Comparison of ENCODE assay signal across 10 cellular contexts in the genomic region with DNA sequence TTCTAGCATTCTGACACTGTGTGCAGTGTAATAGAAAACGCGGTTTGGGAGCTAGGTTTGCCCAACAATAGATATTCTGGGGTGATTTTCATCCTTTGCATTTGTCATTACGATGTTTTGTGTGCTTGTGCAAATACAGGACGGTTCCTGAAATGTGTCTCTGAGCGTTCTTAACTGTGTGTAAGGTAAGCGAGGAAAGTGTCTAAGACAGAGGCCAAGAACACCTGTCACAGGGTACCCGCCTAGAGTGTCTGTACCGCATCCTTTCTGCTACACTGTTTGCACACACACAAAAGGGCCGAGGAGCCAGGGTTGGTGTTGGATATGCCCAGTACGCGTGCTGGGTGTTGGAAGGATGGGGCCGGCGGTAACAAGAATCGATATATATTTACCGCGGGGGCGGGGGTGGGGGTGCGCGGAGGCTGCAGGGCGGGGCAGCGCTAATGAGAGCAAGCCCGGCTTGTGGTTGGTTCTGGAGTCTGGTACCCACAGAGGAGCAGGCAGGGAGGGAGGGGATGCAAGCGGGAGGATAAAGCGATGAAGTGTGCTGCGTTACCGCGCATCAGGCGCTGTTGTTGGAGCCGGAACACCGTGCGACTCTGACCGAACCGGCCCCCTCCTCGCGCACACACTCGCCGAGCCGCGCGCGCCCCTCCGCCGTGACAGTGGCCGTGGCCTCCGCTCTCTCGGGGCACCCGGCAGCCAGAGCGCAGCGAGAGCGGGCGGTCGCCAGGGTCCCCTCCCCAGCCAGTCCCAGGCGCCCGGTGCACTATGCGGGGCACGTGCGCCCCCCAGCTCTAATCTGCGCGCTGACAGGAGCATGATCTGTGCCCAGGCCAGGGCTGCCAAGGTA. TPM values are rescaled to one million over a fixed set of nuclear protein-coding genes. Genes with fewer than 3 reads are reported as not detected.
DNase-seq lines count a peak whose midpoint lies in the region; ATAC-seq, FAIRE-seq and TF ChIP-seq lines count a peak whose summit lies in the region.
"Had no signal": no experiment of that assay in that cellular context is flagged by ENCODE, and none has a peak within 500 bp of the region (broad histone marks: within the 10 kb centered on the region; RNA-seq: fewer than 3 reads in every experiment).

TSS of gene HECW1 (plus strand) at position 560 of the 853 bp plus-strand sequence. CDS start 131,259 bp downstream, outside the sequence.

- intact Hi-C loops in gastrocnemius medialis (cut with DNase I; ENCODE audit: low total_unique reads): no loop called here

- in situ Hi-C loops in GM13977 (cut with MboI; ENCODE audit: low pct_unique_long_range_greater_than_20kb, low sequenced_read_pairs, unreplicated experiment) (no loop called here), gastrocnemius medialis (cut with MboI; ENCODE audit: low sequenced_read_pairs in 4 of 4) (no loop called here)

- no peaks in the 10 kb centered on the region for H3K36me3 ChIP-seq in SK-N-MC (ENCODE audit: insufficient read depth, low read length)
- H3K36me3 ChIP-seq in gastrocnemius medialis: no peaks in the 10 kb centered on the region

- no peak for TF ChIP-seq POLR2A in gastrocnemius medialis (IDR thresholded peaks at IDR 0.05)

- H3K27ac ChIP-seq in SK-N-MC: no peak within 1 kb of the TSS
- no peak within 1 kb of the TSS for H3K27ac ChIP-seq in gastrocnemius medialis

- no peaks in the 10 kb centered on the region for H3K9me3 ChIP-seq in SK-N-MC (ENCODE audit: low read depth, low read length)
- no peaks in the 10 kb centered on the region for H3K9me3 ChIP-seq in gastrocnemius medialis

- peak; percentile 37 for DNase-seq in GM13977 (ENCODE audit: low spot score)
- DNase-seq in SK-N-MC (ENCODE audit: low read depth, low spot score): no peak
- peak in 1 of 2 donors; percentile 34 for DNase-seq in frontal cortex (ENCODE audit: low spot score in 2 of 2)
- DNase-seq in gastrocnemius medialis: no peak
- DNase-seq in activated CD8-positive, alpha-beta memory T cell treated with anti-CD3 and anti-CD28 coated beads for 24 hours: no peak
- DNase-seq: small intestine had no signal

- peaks cover 49 to 73% (median 61%) of the 10 kb centered on the region in 3 donors for H3K27me3 ChIP-seq in gastrocnemius medialis

- TF ChIP-seq CTCF in GM13977 (IDR thresholded peaks at IDR 0.05; ENCODE audit: extremely low read depth, insufficient read depth, missing control alignments) (no peak), gastrocnemius medialis (IDR thresholded peaks at IDR 0.05 in 4 of 5, conservative IDR thresholded peaks at IDR 0.05 in 1 of 5) (no peak)

- ATAC-seq in gastrocnemius medialis (no peak), HG03354 (IDR thresholded peaks at IDR 0.05; ENCODE audit: poor library complexity, severe bottlenecking, unreplicated experiment) (no peak), GM21786 (IDR thresholded peaks at IDR 0.05; ENCODE audit: unreplicated experiment) (no peak), GM21737 (IDR thresholded peaks at IDR 0.05; ENCODE audit: unreplicated experiment) (no peak)

- no peak within 1 kb of the TSS for H3K9ac ChIP-seq in SK-N-MC (ENCODE audit: insufficient read length)

- H3K4me3 ChIP-seq in SK-N-MC (peak within 1 kb of the TSS; percentile 52; the same call in 1 of the 2 replicates), gastrocnemius medialis (peak within 1 kb of the TSS; percentile 20 to 46 (median 44))

- FAIRE-seq in frontal cortex (lab: Jason Lieb, UNC): no peak
- FAIRE-seq: bronchial epithelial cell, small intestine had no signal

- peaks cover 0 to 11% of the 10 kb centered on the region in 2 donors for H3K4me1 ChIP-seq in gastrocnemius medialis

RNA-seq across cellular contexts. Expression of gene HECW1, which starts in this region (rescaled TPM):
- total RNA-seq in frontal cortex (41.6 TPM), gastrocnemius medialis (1 to 10 TPM; 1.2 to 3.9 (median 2.0) TPM)
